ENCODE assay signal across 2 cellular contexts in the genomic region with DNA sequence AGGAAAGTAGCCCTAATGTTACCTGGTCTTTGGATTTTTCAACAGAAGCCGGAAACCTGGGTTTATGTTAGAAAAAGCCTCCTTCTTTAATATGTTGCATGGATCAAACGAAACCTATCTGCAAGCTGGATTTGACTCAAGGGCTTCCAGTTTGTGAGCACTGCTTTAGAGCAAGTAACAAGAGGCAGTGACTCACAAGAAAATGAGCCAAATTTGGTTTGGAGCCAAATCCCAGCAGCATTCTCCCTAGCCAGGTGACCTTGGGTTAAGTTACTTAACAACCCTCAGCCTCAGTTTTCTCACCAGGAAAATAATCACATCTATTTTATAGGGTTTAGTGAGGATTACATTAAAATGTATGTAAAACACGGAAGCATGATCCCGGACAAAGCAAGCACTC.
TF ChIP-seq lines count a peak whose summit lies in the region.

No MANE protein-coding gene starts in this region.

TF ChIP-seq in neural cell, 6 proteins besides CTCF, POLR2A, EP300 and RAD21 (continued from another document):
- TF ChIP-seq, protein P1, sequence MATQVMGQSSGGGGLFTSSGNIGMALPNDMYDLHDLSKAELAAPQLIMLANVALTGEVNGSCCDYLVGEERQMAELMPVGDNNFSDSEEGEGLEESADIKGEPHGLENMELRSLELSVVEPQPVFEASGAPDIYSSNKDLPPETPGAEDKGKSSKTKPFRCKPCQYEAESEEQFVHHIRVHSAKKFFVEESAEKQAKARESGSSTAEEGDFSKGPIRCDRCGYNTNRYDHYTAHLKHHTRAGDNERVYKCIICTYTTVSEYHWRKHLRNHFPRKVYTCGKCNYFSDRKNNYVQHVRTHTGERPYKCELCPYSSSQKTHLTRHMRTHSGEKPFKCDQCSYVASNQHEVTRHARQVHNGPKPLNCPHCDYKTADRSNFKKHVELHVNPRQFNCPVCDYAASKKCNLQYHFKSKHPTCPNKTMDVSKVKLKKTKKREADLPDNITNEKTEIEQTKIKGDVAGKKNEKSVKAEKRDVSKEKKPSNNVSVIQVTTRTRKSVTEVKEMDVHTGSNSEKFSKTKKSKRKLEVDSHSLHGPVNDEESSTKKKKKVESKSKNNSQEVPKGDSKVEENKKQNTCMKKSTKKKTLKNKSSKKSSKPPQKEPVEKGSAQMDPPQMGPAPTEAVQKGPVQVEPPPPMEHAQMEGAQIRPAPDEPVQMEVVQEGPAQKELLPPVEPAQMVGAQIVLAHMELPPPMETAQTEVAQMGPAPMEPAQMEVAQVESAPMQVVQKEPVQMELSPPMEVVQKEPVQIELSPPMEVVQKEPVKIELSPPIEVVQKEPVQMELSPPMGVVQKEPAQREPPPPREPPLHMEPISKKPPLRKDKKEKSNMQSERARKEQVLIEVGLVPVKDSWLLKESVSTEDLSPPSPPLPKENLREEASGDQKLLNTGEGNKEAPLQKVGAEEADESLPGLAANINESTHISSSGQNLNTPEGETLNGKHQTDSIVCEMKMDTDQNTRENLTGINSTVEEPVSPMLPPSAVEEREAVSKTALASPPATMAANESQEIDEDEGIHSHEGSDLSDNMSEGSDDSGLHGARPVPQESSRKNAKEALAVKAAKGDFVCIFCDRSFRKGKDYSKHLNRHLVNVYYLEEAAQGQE (IDR thresholded peaks at IDR 0.05; ENCODE audit: borderline replicate concordance) = no peak
- no peak for TF ChIP-seq SMC3 (conservative IDR thresholded peaks at IDR 0.05; ENCODE audit: poor library complexity)
- no peak for TF ChIP-seq POLR2AphosphoS5 (IDR thresholded peaks at IDR 0.05)
- no peak for TF ChIP-seq TAF1 (IDR thresholded peaks at IDR 0.05; ENCODE audit: low read depth)
- TF ChIP-seq MXI1 (conservative IDR thresholded peaks at IDR 0.05; ENCODE audit: poor library complexity, severe bottlenecking) = no peak

TF ChIP-seq in GM23338, 12 proteins besides CTCF, POLR2A, EP300 and RAD21 (continued from another document):
- no peak for TF ChIP-seq ZNF462 (CRISPR knock-in tag; IDR thresholded peaks at IDR 0.05)
